In genomic region chr17:78840780-78841611, GRCh38 we compare ENCODE assay signal across 8 cellular contexts. TPM values are rescaled to one million over a fixed set of nuclear protein-coding genes. Genes with fewer than 3 reads are reported as not detected.
DNase-seq lines count a peak whose midpoint lies in the region; ATAC-seq, FAIRE-seq and TF ChIP-seq lines count a peak whose summit lies in the region.

Gene USP36 (minus strand): TSS chr17:78840814. CDS start chr17:78836363, 4,451 bp downstream.

- FAIRE-seq in TTC549 (lab: Jason Lieb, UNC): peak; percentile 26

- WGBS in body of pancreas, 2 donors: 0% methylated on average over 11 to 74 of the region's 74 CpGs
- 0 to 1% methylated on average over 74 of the region's 74 CpGs for WGBS in sigmoid colon, 2 donors

- peaks cover 0 to 11% of the 10 kb centered on the region in 2 donors for H3K36me3 ChIP-seq in body of pancreas (replicated peaks in 1 of 2; ENCODE audit: insufficient read depth in 1 of 2, low read depth in 2 of 2)
- peaks cover 5 to 22% (median 14%) of the 10 kb centered on the region in 4 donors for H3K36me3 ChIP-seq in sigmoid colon

- ATAC-seq in GM18520 (IDR thresholded peaks at IDR 0.05; ENCODE audit: unreplicated experiment) (peak; percentile 86), HG03064 (IDR thresholded peaks at IDR 0.05; ENCODE audit: low read depth, unreplicated experiment) (peak; percentile 85), body of pancreas (peak; percentile 91)

- peak within 1 kb of the TSS; percentile 84 for H3K27ac ChIP-seq in 22Rv1
- H3K27ac ChIP-seq in body of pancreas: peak within 1 kb of the TSS; percentile 99 to 100 (median 100)
- peak within 1 kb of the TSS; percentile 92 to 100 (median 98) for H3K27ac ChIP-seq in sigmoid colon

- peak; percentile 91 for DNase-seq in NCI-H2107 treated with DMSO at 0.1 percent for 48 hours (lab: John Stamatoyannopoulos, UW; ENCODE audit: unreplicated experiment)
- peak; percentile 100 for DNase-seq in body of pancreas
- peak; percentile 90 for DNase-seq in iPS DF 19.7 (ENCODE audit: low read depth, low spot score)
- peak; percentile 100 for DNase-seq in sigmoid colon

- TF ChIP-seq EP300 in sigmoid colon (IDR thresholded peaks at IDR 0.05): peak; percentile 65 to 99 (median 97)

- H3K27me3 ChIP-seq in body of pancreas (no peaks in the 10 kb centered on the region), sigmoid colon (no peaks in the 10 kb centered on the region)

- H3K4me1 ChIP-seq in body of pancreas: peaks cover 29% of the 10 kb centered on the region
- H3K4me1 ChIP-seq in sigmoid colon: peaks cover 0 to 28% (median 22%) of the 10 kb centered on the region in 4 donors

- TF ChIP-seq CTCF in 22Rv1 (IDR thresholded peaks at IDR 0.05) (peak; percentile 20), body of pancreas (IDR thresholded peaks at IDR 0.05) (peak in 3 of 7 experiments; percentile 16 to 70 (median 33)), sigmoid colon (IDR thresholded peaks at IDR 0.05) (no peak)

- TF ChIP-seq POLR2A in body of pancreas (IDR thresholded peaks at IDR 0.05) (peak; percentile 99), sigmoid colon (IDR thresholded peaks at IDR 0.05) (peak; percentile 78 to 95)

- H3K9me3 ChIP-seq in body of pancreas (no peaks in the 10 kb centered on the region), sigmoid colon (no peaks in the 10 kb centered on the region)

- intact Hi-C loops in body of pancreas (cut with DNase I) (no loop called here), sigmoid colon (cut with DNase I) (loop anchor here (1.0 kb wide), 1 partner anchor 60 kb away; no protein-coding TSS in a partner anchor)

- H3K4me3 ChIP-seq in body of pancreas: peak within 1 kb of the TSS; percentile 63 to 94
- H3K4me3 ChIP-seq in sigmoid colon: peak within 1 kb of the TSS; percentile 74 to 95 (median 90)

RNA-seq across cellular contexts. Expression of gene USP36, which starts in this region (rescaled TPM):
- total RNA-seq in body of pancreas (10 to 100 TPM; 28.5 to 55.4 TPM), sigmoid colon (10 to 100 TPM; 18.5 to 49.3 (median 35.9) TPM)
- 10 to 100 TPM in 2 of 3 donors, 1 to 10 TPM in 1; 6.7 to 28.6 (median 13.8) TPM for polyA plus RNA-seq in sigmoid colon

Comparison
In these comparisons a context has a peak if more than half of its experiments do, and no peak if none do; other contexts are left out.
1. Peak in every context shown above with its lines: DNase-seq, ATAC-seq, H3K4me3 ChIP-seq and H3K27ac ChIP-seq.